Comparison of ENCODE assay signal across 12 cellular contexts in genomic region chr9:93172646-93173364, GRCh38. TPM values are rescaled to one million over a fixed set of nuclear protein-coding genes. Genes with fewer than 3 reads are reported as not detected.
"Had no signal": no experiment of that assay in that cellular context is flagged by ENCODE, and none has a peak within 500 bp of the region (broad histone marks: within the 10 kb centered on the region; RNA-seq: fewer than 3 reads in every experiment).

No MANE protein-coding gene starts in this region.

- DNase-seq: esophagus squamous epithelium; foreskin keratinocyte; immature natural killer cell; lower lobe of right lung; mesenchymal stem cell; naive thymus-derived CD4-positive, alpha-beta T cell; ovary; stimulated activated CD4-positive, alpha-beta T cell treated with anti-CD3 and anti-CD28 coated beads, Interleukin-12 subunit alpha, Interleukin-12 subunit beta, amount 100 ng/mL, for 4 hours; trophoblast cell had no signal

- H3K4me1 ChIP-seq: esophagus squamous epithelium, foreskin keratinocyte, left lung, lower lobe of right lung, right atrium auricular region had no signal

- H3K27me3 ChIP-seq: left lung, ovary, right atrium auricular region had no signal

- H3K4me3 ChIP-seq: esophagus squamous epithelium, left lung, lower lobe of right lung, ovary, right atrium auricular region had no signal

- H3K27ac ChIP-seq: esophagus squamous epithelium, foreskin keratinocyte, left lung, lower lobe of right lung, ovary, right atrium auricular region had no signal

- H3K36me3 ChIP-seq: esophagus squamous epithelium, left lung, lower lobe of right lung, ovary, right atrium auricular region had no signal

- H3K9me3 ChIP-seq: esophagus squamous epithelium, left lung, lower lobe of right lung, ovary, right atrium auricular region had no signal

- ATAC-seq: foreskin keratinocyte; left lung; lower lobe of right lung; naive thymus-derived CD4-positive, alpha-beta T cell had no signal

RNA-seq across cellular contexts. Expression of gene WNK2, which starts 11.1 kb away (rescaled TPM):
- polyA plus RNA-seq: immature natural killer cell; keratinocyte; naive thymus-derived CD4-positive, alpha-beta T cell had no signal
